Comparison of ENCODE assay signal across 8 cellular contexts in the genomic region with DNA sequence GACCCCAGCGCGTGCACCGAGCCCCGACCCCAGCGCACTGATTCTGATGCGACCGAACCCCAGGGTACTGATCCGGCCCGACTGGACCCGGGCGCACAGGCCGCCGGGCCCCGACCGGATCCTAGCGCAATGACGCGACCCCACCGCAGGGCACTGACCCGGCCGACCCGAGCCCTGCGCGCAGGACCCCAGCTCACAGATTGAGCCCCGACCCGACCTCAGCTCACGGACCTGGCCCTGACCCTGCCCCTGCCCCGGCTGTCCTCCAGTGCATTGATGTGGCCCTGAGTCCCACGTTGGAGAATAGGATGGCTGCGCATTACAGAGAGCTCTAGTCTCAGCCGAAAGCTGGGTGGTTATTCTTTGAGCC. TPM values are rescaled to one million over a fixed set of nuclear protein-coding genes. Genes with fewer than 3 reads are reported as not detected.
DNase-seq lines count a peak whose midpoint lies in the region; ATAC-seq, FAIRE-seq and TF ChIP-seq lines count a peak whose summit lies in the region.

No MANE protein-coding gene starts in this region.

- H3K4me3 ChIP-seq in iPS-18c (ENCODE audit: insufficient read depth, low read depth, low read length) (peak overlapping the region; percentile 96), suprapubic skin (peak overlapping the region; percentile 89)

- WGBS in suprapubic skin: no CpG with 5 or more reads among the region's 31 CpGs

- ATAC-seq in GM18505 (IDR thresholded peaks at IDR 0.05; ENCODE audit: unreplicated experiment) (peak; percentile 13), HG02885 (IDR thresholded peaks at IDR 0.05; ENCODE audit: poor library complexity, unreplicated experiment) (peak; percentile 20)

- H3K27ac ChIP-seq in VCaP (peak overlapping the region; percentile 95; the same call in 1 of the 2 replicates), suprapubic skin (no peak overlapping the region)

- H3K27me3 ChIP-seq in suprapubic skin: no peaks in the 10 kb centered on the region

- H3K4me1 ChIP-seq in suprapubic skin: peaks cover 19% of the 10 kb centered on the region

- TF ChIP-seq CTCF in VCaP (conservative IDR thresholded peaks at IDR 0.05): no peak
- no peak for TF ChIP-seq CTCF in suprapubic skin (IDR thresholded peaks at IDR 0.05)

- H3K9me3 ChIP-seq in iPS-18c (ENCODE audit: control insufficient read depth, insufficient read depth, low read length) (no peaks in the 10 kb centered on the region), suprapubic skin (no peaks in the 10 kb centered on the region)

- no peak for DNase-seq in suprapubic skin (ENCODE audit: low spot score in 2 of 2)
- DNase-seq in H54 (ENCODE audit: insufficient read length, low spot score): no peak
- DNase-seq in mesenteric fat pad (ENCODE audit: low spot score): no peak
- DNase-seq in SIG-M5 (lab: John Stamatoyannopoulos, UW): no peak

- peaks cover 26% of the 10 kb centered on the region for H3K36me3 ChIP-seq in suprapubic skin

- TF ChIP-seq POLR2A in GM18505 (IDR thresholded peaks at IDR 0.05; ENCODE audit: borderline replicate concordance, extremely low read depth, insufficient read depth, insufficient read length) (no peak), suprapubic skin (IDR thresholded peaks at IDR 0.05) (no peak), H54 (IDR thresholded peaks at IDR 0.05; ENCODE audit: low read depth, low read length) (no peak)

- no peak for TF ChIP-seq EP300 in suprapubic skin (IDR thresholded peaks at IDR 0.05)

- no peak for FAIRE-seq in H54 (lab: Jason Lieb, UNC)

RNA-seq across cellular contexts. Expression of gene TRIP13, which starts 0.4 kb away (rescaled TPM):
- total RNA-seq in suprapubic skin (1 to 10 TPM; 1.1 to 3.7 (median 1.6) TPM), mesenteric fat pad (1.2 TPM)

RNA-seq across cellular contexts. Expression of gene BRD9, which starts 0.5 kb away (rescaled TPM):
- 10 to 100 TPM; 25.2 to 73.0 (median 38.8) TPM for total RNA-seq in suprapubic skin
- total RNA-seq in mesenteric fat pad: 38.2 TPM

RNA-seq across cellular contexts. Expression of gene ZDHHC11, which starts 42.3 kb away (rescaled TPM):
- 10 to 100 TPM in 2 of 4 donors, 1 to 10 TPM in 2; 7.5 to 81.5 (median 22.6) TPM for total RNA-seq in suprapubic skin
- total RNA-seq in mesenteric fat pad: 11.0 TPM
